ENCODE assay signal across 8 cellular contexts in genomic region chr12:50925342-50925651, GRCh38. TPM values are rescaled to one million over a fixed set of nuclear protein-coding genes. Genes with fewer than 3 reads are reported as not detected.
DNase-seq lines count a peak whose midpoint lies in the region; ATAC-seq and TF ChIP-seq lines count a peak whose summit lies in the region.

No MANE protein-coding gene starts in this region.

- TF ChIP-seq CTCF in VCaP (conservative IDR thresholded peaks at IDR 0.05) = no peak
- TF ChIP-seq CTCF in left ventricle myocardium inferior (IDR thresholded peaks at IDR 0.05; ENCODE audit: borderline replicate concordance) = no peak
- no peak for TF ChIP-seq CTCF in gastrocnemius medialis (IDR thresholded peaks at IDR 0.05 in 4 of 5, conservative IDR thresholded peaks at IDR 0.05 in 1 of 5)

- peak; percentile 12 to 19 for DNase-seq in SHP77 (lab: John Stamatoyannopoulos, UW)
- no peak for DNase-seq in SHP77 treated with DMSO at 0.1 percent for 48 hours (lab: John Stamatoyannopoulos, UW)
- DNase-seq in left ventricle myocardium inferior = no peak
- no peak for DNase-seq in gastrocnemius medialis
- no peak for DNase-seq in DMS153 (lab: John Stamatoyannopoulos, UW)
- no peak for DNase-seq in GM19240 (ENCODE audit: insufficient read length, low spot score)

- TF ChIP-seq POLR2A in gastrocnemius medialis (IDR thresholded peaks at IDR 0.05) = no peak

- H3K36me3 ChIP-seq in left ventricle myocardium inferior (peaks cover 6% of the 10 kb centered on the region), gastrocnemius medialis (peaks cover 0 to 6% of the 10 kb centered on the region in 2 donors)

- H3K27me3 ChIP-seq in left ventricle myocardium inferior (ENCODE audit: low read depth) = no peaks in the 10 kb centered on the region
- H3K27me3 ChIP-seq in gastrocnemius medialis = no peaks in the 10 kb centered on the region

- H3K27ac ChIP-seq in VCaP (peak overlapping the region; percentile 89), left ventricle myocardium inferior (replicated peaks) (peak overlapping the region; percentile 94), gastrocnemius medialis (peak overlapping the region; percentile 83 to 91 (median 87))

- in situ Hi-C loops in gastrocnemius medialis (cut with MboI; ENCODE audit: low sequenced_read_pairs in 4 of 4) = loop anchor here in 2 of 4 donors (5.0 to 10.0 kb wide), 2 partner anchors 57 to 100 kb away; partner anchors contain the start of gene SLC11A2 (in 1 of the 2)

- H3K4me3 ChIP-seq in left ventricle myocardium inferior = peak overlapping the region; percentile 88
- peak overlapping the region; percentile 64 to 89 (median 79) for H3K4me3 ChIP-seq in gastrocnemius medialis

- peaks cover 74% of the 10 kb centered on the region for H3K4me1 ChIP-seq in left ventricle myocardium inferior
- H3K4me1 ChIP-seq in gastrocnemius medialis = peaks cover 41 to 47% of the 10 kb centered on the region in 2 donors

- H3K9me3 ChIP-seq in left ventricle myocardium inferior (replicated peaks) (no peaks in the 10 kb centered on the region), gastrocnemius medialis (no peaks in the 10 kb centered on the region)

- ATAC-seq in gastrocnemius medialis = peak in 1 of 2 donors; percentile 9
- no peak for ATAC-seq in HG03378 (IDR thresholded peaks at IDR 0.05; ENCODE audit: unreplicated experiment)

- intact Hi-C loops in left ventricle myocardium inferior (cut with micrococcal nuclease) = loop anchor here (10.0 kb wide), 1 partner anchor 60 kb away; no protein-coding TSS in a partner anchor
- intact Hi-C loops in gastrocnemius medialis (cut with DNase I; ENCODE audit: low total_unique reads) = loop anchor here (1.0 to 5.0 kb wide), 5 partner anchors 60 to 292 kb away; partner anchors contain the start of genes ATF1, POU6F1 and SLC11A2

RNA-seq across cellular contexts. Expression of gene HIGD1C, which starts 27.0 kb away (rescaled TPM):
- total RNA-seq in left ventricle myocardium inferior (not detected), gastrocnemius medialis (not detected)

Comparison
In these comparisons a context has a peak if more than half of its experiments do, and no peak if none do; other contexts are left out.
1. DNase-seq: peak in SHP77 (2 of 2); none in SHP77 treated with DMSO at 0.1 percent for 48 hours (single experiment), left ventricle myocardium inferior (single experiment), gastrocnemius medialis (0 of 2), DMS153 (single experiment) and GM19240 (single experiment).
2. Peak in every context shown above with its lines, with median percentiles within 50 percentile points of each other: H3K27ac ChIP-seq.